1 cellular context compared by ENCODE assay signal in genomic region chr11:831132-831864, GRCh38.
TF ChIP-seq lines count a peak whose summit lies in the region.

No MANE protein-coding gene starts in this region.

TF ChIP-seq in GM12891, 5 proteins besides CTCF, POLR2A, EP300 and RAD21:
- no peak for TF ChIP-seq POU2F2 (IDR thresholded peaks at IDR 0.05; ENCODE audit: low read depth, low read length)
